27 cellular contexts compared by ENCODE assay signal in the genomic region with DNA sequence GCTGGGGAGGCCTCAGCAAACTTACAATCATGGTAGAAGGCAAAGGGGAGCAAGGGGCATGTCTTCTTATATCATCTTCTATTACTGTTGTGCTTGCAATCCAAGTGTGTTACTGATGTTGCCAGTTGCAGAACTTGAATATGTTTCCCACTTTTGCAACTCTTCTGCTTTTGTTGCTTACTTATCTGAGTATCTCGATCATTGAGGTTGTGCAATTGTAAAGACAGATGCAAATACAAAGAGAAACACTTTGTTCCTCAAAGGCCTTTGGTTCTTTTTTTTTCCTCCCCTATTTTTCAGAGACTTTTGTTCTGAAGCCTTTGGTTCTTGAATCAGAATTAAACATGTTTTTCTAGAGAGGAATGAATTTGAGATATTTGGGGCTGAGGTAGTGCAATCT. TPM values are rescaled to one million over a fixed set of nuclear protein-coding genes. Genes with fewer than 3 reads are reported as not detected.
DNase-seq lines count a peak whose midpoint lies in the region; ATAC-seq and TF ChIP-seq lines count a peak whose summit lies in the region.
"Had no signal": no experiment of that assay in that cellular context is flagged by ENCODE, and none has a peak within 500 bp of the region (broad histone marks: within the 10 kb centered on the region; RNA-seq: fewer than 3 reads in every experiment).

No MANE protein-coding gene starts in this region.

- no peaks in the 10 kb centered on the region for H3K4me1 ChIP-seq in gastrocnemius medialis
- H3K4me1 ChIP-seq: right lobe of liver had no signal

- ATAC-seq in gastrocnemius medialis, result no peak
- ATAC-seq: activated CD8-positive, alpha-beta T cell treated with anti-CD3 and anti-CD28 coated beads for 36 hours; SK-N-SH treated with all-trans-retinoic acid at 6 μM for 48 hours had no signal

- no peak for TF ChIP-seq POLR2A in gastrocnemius medialis (IDR thresholded peaks at IDR 0.05)

- no peak overlapping the region for H3K4me3 ChIP-seq in gastrocnemius medialis
- H3K4me3 ChIP-seq: ovary, right lobe of liver had no signal

- no peaks in the 10 kb centered on the region for H3K4me1 Mint-ChIP-seq in osteocyte (ENCODE audit: unreplicated experiment)

- H3K27ac Mint-ChIP-seq in osteocyte (ENCODE audit: unreplicated experiment), result no peak overlapping the region
- H3K27ac Mint-ChIP-seq: activated CD8-positive, alpha-beta T cell treated with anti-CD3 and anti-CD28 coated beads for 36 hours; type B pancreatic cell had no signal

- intact Hi-C loops in gastrocnemius medialis (cut with DNase I; ENCODE audit: low total_unique reads), result no loop called here

- H3K27me3 Mint-ChIP-seq in osteocyte (ENCODE audit: unreplicated experiment), result peaks cover 2% of the 10 kb centered on the region
- H3K27me3 Mint-ChIP-seq: type B pancreatic cell had no signal

- peak; percentile 66 to 75 for DNase-seq in AML-193 (lab: John Stamatoyannopoulos, UW)
- peak; percentile 27 to 28 for DNase-seq in Kasumi-1 (lab: John Stamatoyannopoulos, UW)
- peak; percentile 89 for DNase-seq in SIG-M5 treated with dmso at 0.1 percent for 504 hours (lab: John Stamatoyannopoulos, UW; ENCODE audit: unreplicated experiment)
- peak; percentile 51 for DNase-seq in medulla oblongata (ENCODE audit: extremely low spot score)
- no peak for DNase-seq in HPDE6-E6E7 (ENCODE audit: extremely low spot score)
- no peak for DNase-seq in UCSD-AML1 (lab: John Stamatoyannopoulos, UW; ENCODE audit: unreplicated experiment)
- DNase-seq in osteocyte (ENCODE audit: extremely low spot score, unreplicated experiment), result no peak
- no peak for DNase-seq in gastrocnemius medialis
- DNase-seq: activated CD4-positive, CD25-positive, alpha-beta regulatory T cell treated with anti-CD3 and anti-CD28 coated beads, Interleukin-2, amount 50 U/mL, for 72 hours; activated CD8-positive, alpha-beta T cell treated with anti-CD3 and anti-CD28 coated beads for 36 hours; activated gamma-delta T cell treated with Interleukin-2 at 50 U/mL for 16 hours; activated T-cell treated with anti-CD3 and anti-CD28 coated beads for 4 hours; amniotic stem cell; Calu3; cortex of kidney; NCI-H2029; NCI-H345; ovary; right lobe of liver; RPMI8226; T1000 had no signal

- H3K9me3 ChIP-seq in gastrocnemius medialis, result no peaks in the 10 kb centered on the region
- H3K9me3 ChIP-seq: ovary, right lobe of liver had no signal

- no peak for TF ChIP-seq CTCF in osteocyte (IDR thresholded peaks at IDR 0.05)
- TF ChIP-seq CTCF in gastrocnemius medialis (IDR thresholded peaks at IDR 0.05 in 4 of 5, conservative IDR thresholded peaks at IDR 0.05 in 1 of 5), result no peak

- no peak overlapping the region for H3K27ac ChIP-seq in gastrocnemius medialis
- H3K27ac ChIP-seq: ovary, right lobe of liver had no signal

- H3K4me3 Mint-ChIP-seq in osteocyte (ENCODE audit: unreplicated experiment), result no peak overlapping the region
- H3K4me3 Mint-ChIP-seq: activated CD8-positive, alpha-beta T cell treated with anti-CD3 and anti-CD28 coated beads for 36 hours; type B pancreatic cell had no signal

- in situ Hi-C loops in gastrocnemius medialis (cut with MboI; ENCODE audit: low sequenced_read_pairs in 4 of 4), result no loop called here

- H3K9me3 Mint-ChIP-seq in osteocyte (ENCODE audit: unreplicated experiment), result no peaks in the 10 kb centered on the region

- no peaks in the 10 kb centered on the region for H3K27me3 ChIP-seq in gastrocnemius medialis
- H3K27me3 ChIP-seq: ovary, right lobe of liver had no signal

- no peaks in the 10 kb centered on the region for H3K36me3 Mint-ChIP-seq in osteocyte (ENCODE audit: unreplicated experiment)

- H3K36me3 ChIP-seq in gastrocnemius medialis, result no peaks in the 10 kb centered on the region
- H3K36me3 ChIP-seq: ovary, right lobe of liver had no signal

RNA-seq across cellular contexts. Expression of gene COX8C, which starts 3.7 kb away (rescaled TPM):
- total RNA-seq in osteocyte (not detected in 2 replicates), gastrocnemius medialis (not detected)
- total RNA-seq: A172; activated CD8-positive, alpha-beta T cell treated with anti-CD3 and anti-CD28 coated beads for 36 hours; Calu3; Daoy; H4; lung microvascular endothelial cell; ovary; right lobe of liver had no signal

RNA-seq across cellular contexts. Expression of gene BTBD7, which starts 10.4 kb away (rescaled TPM):
- total RNA-seq in osteocyte, result 43.4 and 45.9 TPM in 2 replicates
- total RNA-seq in gastrocnemius medialis, result 10 to 100 TPM in 3 of 4 donors, 1 to 10 TPM in 1; 10.0 to 16.9 (median 12.1) TPM

Comparison
In these comparisons a context has a peak if more than half of its experiments do, and no peak if none do; other contexts are left out.
1. DNase-seq: peak in AML-193 (2 of 2), Kasumi-1 (2 of 2), SIG-M5 treated with dmso at 0.1 percent for 504 hours (single experiment) and medulla oblongata (single experiment); none in HPDE6-E6E7 (single experiment), UCSD-AML1 (single experiment), osteocyte (single experiment) and gastrocnemius medialis (0 of 2).